8 cellular contexts compared by ENCODE assay signal in genomic region chr12:8914033-8914715, GRCh38. TPM values are rescaled to one million over a fixed set of nuclear protein-coding genes. Genes with fewer than 3 reads are reported as not detected.
DNase-seq lines count a peak whose midpoint lies in the region; ATAC-seq and TF ChIP-seq lines count a peak whose summit lies in the region.
"Not testable (repeated sequence)": the region's sequence is repeated elsewhere in the genome, so short reads cannot be mapped to it uniquely, and the experiment has no call there.

Gene PHC1, plus strand, starts transcription at chr12:8914509. Its CDS starts 3,169 bp downstream, at chr12:8917678.

- POLR2A ChIA-PET in BJ (lab: Charles Lee): not testable (repeated sequence)

- not testable (repeated sequence) for H3K36me3 ChIP-seq in BJ (ENCODE audit: control insufficient read depth, insufficient read depth, low read length); duodenal mucosa (ENCODE audit: control insufficient read depth in 1 of 2, insufficient read depth in 2 of 2, low read length in 2 of 2); liver (ENCODE audit: control insufficient read depth in 4 of 4, insufficient read depth in 3 of 4, low read depth in 1 of 4, low read length in 3 of 4)

- not testable (repeated sequence) for H3K27me3 ChIP-seq in BJ (ENCODE audit: control insufficient read depth, insufficient read depth, low read length); duodenal mucosa (ENCODE audit: control insufficient read depth in 1 of 2, insufficient read depth in 2 of 2, low read length in 2 of 2); liver (ENCODE audit: control insufficient read depth in 4 of 4, insufficient read depth in 4 of 4, low read length in 3 of 4)

- H3K27ac ChIP-seq in duodenal mucosa (ENCODE audit: low read depth, low read length) (peak within 1 kb of the TSS; percentile 77), liver (ENCODE audit: low read depth in 1 of 2, low read length in 2 of 2) (peak within 1 kb of the TSS; percentile 20 to 71)

- TF ChIP-seq CTCF in BJ (IDR thresholded peaks at IDR 0.05; ENCODE audit: insufficient read depth, low read depth, low read length): peak; percentile 62
- TF ChIP-seq CTCF in liver (IDR thresholded peaks at IDR 0.05; ENCODE audit: low read depth, low read length, missing input control): peak; percentile 6

- CTCF ChIA-PET in BJ (lab: Yijun Ruan, JAX): interaction anchor here (1.0 to 1.7 kb wide), 3 partner anchors 19 to 24 kb away, joined by 3 to 5 read pairs (median 5); no protein-coding TSS in a partner anchor

- H3K9me3 ChIP-seq in duodenal mucosa (ENCODE audit: control insufficient read depth in 1 of 2, low read length in 2 of 2); liver (ENCODE audit: control insufficient read depth in 4 of 4, low read length in 3 of 4): not testable (repeated sequence)

- WGBS in liver: under 1% methylated on average over 35 of the region's 57 CpGs

- H3K9ac ChIP-seq in duodenal mucosa (ENCODE audit: low read depth in 1 of 2, low read length in 2 of 2) (peak within 1 kb of the TSS; percentile 58 to 68), liver (ENCODE audit: low read depth in 1 of 2, low read length in 2 of 2) (peak within 1 kb of the TSS; percentile 5 to 18)

- H3K4me3 ChIP-seq in BJ (ENCODE audit: low read depth, low read length) (peak within 1 kb of the TSS; percentile 88), duodenal mucosa (ENCODE audit: low read depth in 1 of 2, low read length in 2 of 2) (peak within 1 kb of the TSS; percentile 81 to 91), liver (ENCODE audit: low read depth in 1 of 3, low read length in 3 of 3) (peak within 1 kb of the TSS; percentile 55 to 84 (median 66))

- peak; percentile 40 to 45 for TF ChIP-seq RAD21 in liver (IDR thresholded peaks at IDR 0.05)

- peak; percentile 77 for ATAC-seq in GM19397 (IDR thresholded peaks at IDR 0.05; ENCODE audit: unreplicated experiment)

- DNase-seq in BJ (ENCODE audit: low read depth) (peak; percentile 16), HK-2 (ENCODE audit: unreplicated experiment) (peak; percentile 73), NCI-H82 (lab: John Stamatoyannopoulos, UW) (peak; percentile 89)
- peak; percentile 88 for DNase-seq in activated CD8-positive, alpha-beta memory T cell treated with anti-CD3 and anti-CD28 coated beads for 24 hours
- DNase-seq in stimulated activated CD4-positive, alpha-beta T cell treated with anti-CD3 and anti-CD28 coated beads, Interleukin-1b, Interleukin-23, amount 100 ng/mL, for 48 hours: peak; percentile 61

- peaks cover 16 to 17% of the 10 kb centered on the region in 2 donors for H3K4me1 ChIP-seq in duodenal mucosa (ENCODE audit: control insufficient read depth in 1 of 2, insufficient read depth in 2 of 2, low read length in 2 of 2)
- H3K4me1 ChIP-seq in liver (ENCODE audit: control insufficient read depth in 4 of 4, insufficient read depth in 4 of 4, low read length in 3 of 4): not testable (repeated sequence)

RNA-seq across cellular contexts. Expression of gene PHC1, which starts in this region (rescaled TPM):
- polyA plus RNA-seq in BJ (2011; rRNA removed) (20.9 and 26.7 TPM in 2 replicates), liver (1 to 10 TPM; 2.4 to 3.7 TPM)
- 17.8 and 25.4 TPM in 2 replicates for polyA minus RNA-seq in BJ (2011; rRNA and poly(A)+ RNA removed)
- 1 to 10 TPM; 4.1 to 7.6 TPM for total RNA-seq in liver

Comparison
In these comparisons a context has a peak if more than half of its experiments do, and no peak if none do; other contexts are left out.
1. Peak in every context shown above with its lines: DNase-seq, ATAC-seq, H3K4me3 ChIP-seq and H3K27ac ChIP-seq.
2. DNase-seq: peak in every context shown above with its lines; median percentile 89 in NCI-H82; 88 in activated CD8-positive, alpha-beta memory T cell treated with anti-CD3 and anti-CD28 coated beads for 24 hours; 73 in HK-2; 61 in stimulated activated CD4-positive, alpha-beta T cell treated with anti-CD3 and anti-CD28 coated beads, Interleukin-1b, Interleukin-23, amount 100 ng/mL, for 48 hours; 16 in BJ.